ENCODE assay signal across 21 cellular contexts in genomic region chr2:11077411-11077810, GRCh38.
A peak's percentile ranks its signal among the peaks of the same experiment; 100 is the strongest.
DNase-seq lines count a peak whose midpoint lies in the region; ATAC-seq and TF ChIP-seq lines count a peak whose summit lies in the region.
"Had no signal": no experiment of that assay in that cellular context is flagged by ENCODE, and none has a peak within 500 bp of the region (broad histone marks: within the 10 kb centered on the region; RNA-seq: fewer than 3 reads in every experiment).

No MANE protein-coding gene starts in this region.

- H3K36me3 ChIP-seq in right atrium auricular region (no peaks in the 10 kb centered on the region), left ventricle myocardium inferior (no peaks in the 10 kb centered on the region)
- H3K36me3 ChIP-seq: SJCRH30 had no signal

- peaks cover 13% of the 10 kb centered on the region for H3K27me3 Mint-ChIP-seq in nephron progenitor cell (ENCODE audit: low read depth, poor library complexity)

- no peak overlapping the region for H3K4me3 ChIP-seq in right atrium auricular region
- H3K4me3 ChIP-seq in left ventricle myocardium inferior = no peak overlapping the region
- H3K4me3 ChIP-seq: SJCRH30 had no signal

- H3K9me3 Mint-ChIP-seq in nephron progenitor cell = no peaks in the 10 kb centered on the region

- no peak overlapping the region for H3K27ac Mint-ChIP-seq in nephron progenitor cell

- H3K27ac ChIP-seq in right atrium auricular region (no peak overlapping the region), left ventricle myocardium inferior (replicated peaks) (no peak overlapping the region)
- H3K27ac ChIP-seq: SJCRH30 had no signal

- no peak for ATAC-seq in HG03097 (IDR thresholded peaks at IDR 0.05; ENCODE audit: low FRiP score, unreplicated experiment)
- ATAC-seq: PC-3, Right ventricle myocardium inferior, SK-N-SH treated with all-trans-retinoic acid at 6 μM for 48 hours had no signal

- H3K9me3 ChIP-seq in right atrium auricular region (no peaks in the 10 kb centered on the region), left ventricle myocardium inferior (replicated peaks) (no peaks in the 10 kb centered on the region)
- H3K9me3 ChIP-seq: SJCRH30 had no signal

- intact Hi-C loops in left ventricle myocardium inferior (cut with micrococcal nuclease) = no loop called here

- TF ChIP-seq CTCF in right atrium auricular region (IDR thresholded peaks at IDR 0.05) (no peak), left ventricle myocardium inferior (IDR thresholded peaks at IDR 0.05; ENCODE audit: borderline replicate concordance) (no peak), nephron progenitor cell (IDR thresholded peaks at IDR 0.05) (no peak)

- DNase-seq in NCI-H524 (lab: John Stamatoyannopoulos, UW) = peak; percentile 26 to 80
- no peak for DNase-seq in NCI-H524 treated with DMSO at 0.1 percent for 48 hours (lab: John Stamatoyannopoulos, UW)
- DNase-seq in right atrium auricular region (ENCODE audit: low spot score) = peak; percentile 9
- DNase-seq in left ventricle myocardium inferior = no peak
- peak; percentile 50 for DNase-seq in myocyte (ENCODE audit: low read depth)
- DNase-seq in DMS79 (lab: John Stamatoyannopoulos, UW) = no peak
- DNase-seq in nephron progenitor cell = no peak
- DNase-seq: Calu3; Karpas-422; NCI-H1092; NCI-H1417 treated with DMSO at 0.1 percent for 48 hours; NCI-H187 treated with DMSO at 0.1 percent for 48 hours; NCI-H2107; NCI-H446 treated with DMSO at 0.1 percent for 48 hours; NCI-H69; NK-92 treated with Interleukin-12 subunit alpha and Interleukin-12 subunit beta, amount 100 ng/mL, for 24 hours; PC-3 had no signal

- no peak overlapping the region for H3K4me3 Mint-ChIP-seq in nephron progenitor cell

- no peaks in the 10 kb centered on the region for H3K4me1 ChIP-seq in right atrium auricular region
- no peaks in the 10 kb centered on the region for H3K4me1 ChIP-seq in left ventricle myocardium inferior
- H3K4me1 ChIP-seq: SJCRH30 had no signal

- peaks cover 26% of the 10 kb centered on the region for H3K4me1 Mint-ChIP-seq in nephron progenitor cell

- H3K27me3 ChIP-seq in right atrium auricular region (no peaks in the 10 kb centered on the region), left ventricle myocardium inferior (ENCODE audit: low read depth) (peaks cover 40% of the 10 kb centered on the region)

- no peaks in the 10 kb centered on the region for H3K36me3 Mint-ChIP-seq in nephron progenitor cell (ENCODE audit: low read depth)

Comparison
In these comparisons a context has a peak if more than half of its experiments do, and no peak if none do; other contexts are left out.
1. DNase-seq: peak in NCI-H524 (2 of 2), right atrium auricular region (single experiment) and myocyte (single experiment); none in NCI-H524 treated with DMSO at 0.1 percent for 48 hours (single experiment), left ventricle myocardium inferior (single experiment), DMS79 (single experiment) and nephron progenitor cell (single experiment).